In genomic region chr17:1153795-1154546, GRCh38 we compare ENCODE assay signal across 9 cellular contexts. TPM values are rescaled to one million over a fixed set of nuclear protein-coding genes. Genes with fewer than 3 reads are reported as not detected.
DNase-seq lines count a peak whose midpoint lies in the region; ATAC-seq and TF ChIP-seq lines count a peak whose summit lies in the region.
"Had no signal": no experiment of that assay in that cellular context is flagged by ENCODE, and none has a peak within 500 bp of the region (broad histone marks: within the 10 kb centered on the region; RNA-seq: fewer than 3 reads in every experiment).

No MANE protein-coding gene starts in this region.

- ATAC-seq in GM18517 (IDR thresholded peaks at IDR 0.05; ENCODE audit: unreplicated experiment) = no peak
- no peak for ATAC-seq in HG03460 (IDR thresholded peaks at IDR 0.05; ENCODE audit: unreplicated experiment)

- no peaks in the 10 kb centered on the region for H3F3A ChIP-seq in neural cell (ENCODE audit: insufficient read depth, low read length, poor library complexity, severe bottlenecking)

- peak overlapping the region; percentile 58 for H3K9ac ChIP-seq in neural cell (ENCODE audit: low read length)

- no peak for TF ChIP-seq RAD21 in neural cell (conservative IDR thresholded peaks at IDR 0.05)

- no peak overlapping the region for H3K4me3 ChIP-seq in H7 (ENCODE audit: insufficient read depth, low read depth, low read length)
- H3K4me3 ChIP-seq in epithelial cell of esophagus (ENCODE audit: low read length) = no peak overlapping the region
- peak overlapping the region; percentile 50 for H3K4me3 ChIP-seq in neural cell (ENCODE audit: low read length)

- H3K79me2 ChIP-seq in neural cell (replicated peaks; ENCODE audit: insufficient read depth, low read length) = no peaks in the 10 kb centered on the region

- peak overlapping the region; percentile 69 for H3K27ac ChIP-seq in neural cell (ENCODE audit: low read length)
- H3K27ac ChIP-seq: epithelial cell of prostate had no signal

- H2AFZ ChIP-seq in neural cell (ENCODE audit: low read depth, low read length) = no peak overlapping the region

- TF ChIP-seq CTCF in epithelial cell of esophagus (IDR thresholded peaks at IDR 0.05; ENCODE audit: insufficient read depth, low read depth, low read length, missing control alignments) (no peak), neural cell (IDR thresholded peaks at IDR 0.05; ENCODE audit: poor library complexity, severe bottlenecking) (no peak)

- H3K4me2 ChIP-seq in neural cell (ENCODE audit: low read length) = peak overlapping the region; percentile 51

- no peaks in the 10 kb centered on the region for H3K27me3 ChIP-seq in H7 (ENCODE audit: control insufficient read depth, insufficient read depth, low read length)
- H3K27me3 ChIP-seq in neural cell (ENCODE audit: insufficient read depth, low read depth, low read length) = no peaks in the 10 kb centered on the region

- no peaks in the 10 kb centered on the region for H3K36me3 ChIP-seq in H7 (replicated peaks; ENCODE audit: control insufficient read depth, insufficient read depth, low read length)
- no peaks in the 10 kb centered on the region for H3K36me3 ChIP-seq in neural cell (ENCODE audit: insufficient read depth, low read length)

- no peaks in the 10 kb centered on the region for H4K20me1 ChIP-seq in neural cell (ENCODE audit: insufficient read depth)

- DNase-seq in H7 (peak; percentile 93), NCI-H446 treated with DMSO at 0.1 percent for 48 hours (lab: John Stamatoyannopoulos, UW) (peak; percentile 3), epithelial cell of esophagus (ENCODE audit: low read depth) (peak; percentile 40), cortex of kidney (lab: John Stamatoyannopoulos, UW) (no peak), AML-193 (lab: John Stamatoyannopoulos, UW) (no peak)

- no peaks in the 10 kb centered on the region for H3K9me2 ChIP-seq in neural cell (ENCODE audit: insufficient read depth, low read length)

- H3K9me3 ChIP-seq in neural cell (ENCODE audit: low read length) = no peaks in the 10 kb centered on the region

- peak; percentile 64 for TF ChIP-seq EP300 in neural cell (conservative IDR thresholded peaks at IDR 0.05; ENCODE audit: poor library complexity, severe bottlenecking)

TF ChIP-seq in neural cell, 6 proteins besides CTCF, POLR2A, EP300 and RAD21:
- TF ChIP-seq MXI1 (conservative IDR thresholded peaks at IDR 0.05; ENCODE audit: poor library complexity, severe bottlenecking) (peak; percentile 75), EZH2 (IDR thresholded peaks at IDR 0.05; ENCODE audit: borderline replicate concordance, insufficient read depth, low read length, poor library complexity, severe bottlenecking) (no peak), TAF1 (IDR thresholded peaks at IDR 0.05; ENCODE audit: low read depth) (no peak), REST (IDR thresholded peaks at IDR 0.05; ENCODE audit: borderline replicate concordance) (peak; percentile 45), POLR2AphosphoS5 (IDR thresholded peaks at IDR 0.05) (peak; percentile 43), SMC3 (conservative IDR thresholded peaks at IDR 0.05; ENCODE audit: poor library complexity) (no peak)

RNA-seq across cellular contexts. Expression of gene ABR, which starts 25.8 kb away (rescaled TPM):
- 24.6 and 31.6 TPM in 2 replicates for total RNA-seq in H7 (2014; rRNA removed; shearing (Covaris generic))
- polyA plus RNA-seq in neural cell = 34.5 and 45.2 TPM in 2 replicates
- 79.5 and 103 TPM in 2 replicates for polyA minus RNA-seq in neural cell

Comparison
In these comparisons a context has a peak if more than half of its experiments do, and no peak if none do; other contexts are left out.
1. DNase-seq: peak in H7 (single experiment), NCI-H446 treated with DMSO at 0.1 percent for 48 hours (single experiment) and epithelial cell of esophagus (single experiment); none in cortex of kidney (single experiment) and AML-193 (0 of 2).